In the genomic region with DNA sequence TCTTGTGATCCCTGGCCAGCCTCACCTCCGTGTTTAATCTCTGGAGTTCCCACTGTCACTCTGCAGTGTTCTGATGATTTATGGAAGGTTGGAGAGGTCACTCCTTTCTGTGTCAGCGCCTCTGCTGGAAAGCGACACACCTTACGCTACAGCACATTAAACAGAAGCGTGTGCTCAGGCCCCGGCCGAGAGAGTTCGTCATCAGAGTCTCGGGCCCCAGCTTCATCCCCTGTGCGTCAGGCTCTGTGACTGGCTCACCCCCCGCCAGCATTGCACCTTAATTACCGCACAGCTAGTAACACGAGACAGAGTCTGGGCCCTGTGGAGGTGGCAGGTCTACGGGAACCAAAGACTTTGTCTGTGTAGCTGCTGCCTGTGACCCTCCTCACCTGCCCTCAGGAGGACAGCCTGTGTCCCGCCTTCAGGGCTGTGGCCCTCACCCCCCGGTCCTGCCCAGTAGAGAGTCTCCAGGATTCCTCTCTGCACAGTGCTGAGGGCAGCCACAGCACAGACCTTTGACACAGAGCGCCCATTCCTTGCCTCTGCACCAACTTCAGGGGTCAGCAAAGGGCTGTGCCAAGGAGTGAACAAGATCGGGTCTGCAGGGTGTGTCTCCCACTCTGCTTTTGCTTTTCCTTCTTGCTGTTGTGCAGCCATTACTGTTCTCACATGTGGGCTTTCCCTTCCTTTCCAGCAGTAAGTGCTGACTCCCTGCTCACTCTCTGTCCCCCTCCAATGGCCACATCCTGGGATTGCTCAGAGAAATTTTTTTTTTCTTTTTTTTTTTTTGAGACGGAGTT, we compare ENCODE assay signal across 9 cellular contexts.
DNase-seq lines count a peak whose midpoint lies in the region; ATAC-seq, FAIRE-seq and TF ChIP-seq lines count a peak whose summit lies in the region.
"Had no signal": no experiment of that assay in that cellular context is flagged by ENCODE, and none has a peak within 500 bp of the region (broad histone marks: within the 10 kb centered on the region; RNA-seq: fewer than 3 reads in every experiment).

No MANE protein-coding gene starts in this region.

- WGBS in GM12878 (ENCODE audit: insufficient coverage, insufficient replicate concordance, low lambda C conversion rate, missing lambda C conversion rate): 94% methylated on average over 18 of the region's 19 CpGs

- H3K4me1 ChIP-seq in HCT116 (ENCODE audit: control insufficient read depth in 1 of 2, insufficient read depth in 2 of 2, low read length in 2 of 2) (peaks cover 0 to 7% of the 10 kb centered on the region in 2 experiments; a peak in 2 of 4 replicates), GM12878 (ENCODE audit: control insufficient read depth, insufficient read depth, low read length) (peaks cover 13% of the 10 kb centered on the region)

- H3K9ac ChIP-seq in HCT116 (ENCODE audit: low read length) (no peak overlapping the region), GM12878 (ENCODE audit: control insufficient read depth, insufficient read depth, low read length) (no peak overlapping the region)

- TF ChIP-seq RAD21 in HCT116 (IDR thresholded peaks at IDR 0.05; ENCODE audit: low read depth) (peak; percentile 72), GM12878 (IDR thresholded peaks at IDR 0.05; ENCODE audit: insufficient read depth, low read depth, low read length) (peak; percentile 70)

- H2AFZ ChIP-seq in HCT116 (ENCODE audit: low read depth, low read length, poor library complexity, severe bottlenecking): no peak overlapping the region
- H2AFZ ChIP-seq in GM12878 (ENCODE audit: control insufficient read depth, low read depth, low read length): no peak overlapping the region

- no peak overlapping the region for H3K4me2 ChIP-seq in HCT116 (ENCODE audit: low read length)
- no peak overlapping the region for H3K4me2 ChIP-seq in GM12878 (ENCODE audit: control insufficient read depth, insufficient read depth)

- CTCF ChIA-PET in HCT116 (lab: Charles Lee): no interaction called here
- CTCF ChIA-PET in GM12878 (lab: Yijun Ruan, JAX): interaction anchor here (0.7 to 0.8 kb wide), 2 partner anchors 174 to 369 kb away, joined by 3 read pairs; no protein-coding TSS in a partner anchor

- H3K79me2 ChIP-seq in HCT116 (ENCODE audit: insufficient read depth, low read length) (no peaks in the 10 kb centered on the region), GM12878 (ENCODE audit: control insufficient read depth, insufficient read depth, low read length) (no peaks in the 10 kb centered on the region)

- peak; percentile 42 to 51 (median 50); a peak in 4 of 6 replicates for TF ChIP-seq CTCF in HCT116 (IDR thresholded peaks at IDR 0.05 in 2 of 3, conservative IDR thresholded peaks at IDR 0.05 in 1 of 3; ENCODE audit: borderline replicate concordance in 1 of 3, insufficient read depth in 1 of 3, low read depth in 2 of 3, low read length in 2 of 3)
- peak; percentile 15 to 42 (median 41); a peak in 3 of 6 replicates for TF ChIP-seq CTCF in GM12878 (IDR thresholded peaks at IDR 0.05 in 2 of 3, conservative IDR thresholded peaks at IDR 0.05 in 1 of 3; ENCODE audit: control insufficient read depth in 2 of 3, extremely low read depth in 1 of 3, insufficient read depth in 1 of 3, low read depth in 3 of 3, low read length in 3 of 3)

- no peak for TF ChIP-seq EP300 in GM12878 (IDR thresholded peaks at IDR 0.05; ENCODE audit: borderline replicate concordance in 1 of 2, control insufficient read depth in 1 of 2, low read depth in 2 of 2, low read length in 2 of 2)

- H3K9me3 ChIP-seq in HCT116 (ENCODE audit: control insufficient read depth in 1 of 2, insufficient read depth in 1 of 2, low read depth in 1 of 2, low read length in 2 of 2) (no peaks in the 10 kb centered on the region), GM12878 (replicated peaks; ENCODE audit: control insufficient read depth, insufficient read depth, low read length) (no peaks in the 10 kb centered on the region)

- BruUV-seq in HCT116 (replicated peaks; lab: Mats Ljungman, UMichigan): no TSS peak
- no TSS peak for BruUV-seq in GM12878 (replicated peaks; lab: Mats Ljungman, UMichigan)

- intact Hi-C loops in HCT116 (cut with micrococcal nuclease) (loop anchor here (2.0 to 5.0 kb wide), 2 partner anchors 202 to 606 kb away; partner anchors contain the start of gene GALNT2), GM12878 (cut with micrococcal nuclease; ENCODE audit: unreplicated experiment) (no loop called here)

- RAD21 ChIA-PET in HCT116 (lab: Charles Lee; ENCODE audit: low non-redundant PET in 1 of 2, low total read pairs in 2 of 2, uncharacterized antibody in 2 of 2, unreplicated experiment in 2 of 2) (no interaction called here), GM12878 (lab: Charles Lee; ENCODE audit: unreplicated experiment) (no interaction called here)

- in situ Hi-C loops in GM12878 (cut with MboI): no loop called here

- H3K36me3 ChIP-seq in HCT116 (ENCODE audit: control insufficient read depth in 1 of 2, insufficient read depth in 2 of 2, low read length in 2 of 2) (no peaks in the 10 kb centered on the region; a peak in 1 of 4 replicates), GM12878 (ENCODE audit: control insufficient read depth in 2 of 2, insufficient read depth in 2 of 2, low read length in 1 of 2) (peaks cover 0 to 15% of the 10 kb centered on the region in 2 experiments; a peak in 2 of 4 replicates)

- SMC1A ChIA-PET in GM12878 (lab: Charles Lee; ENCODE audit: uncharacterized antibody, unreplicated experiment): interaction anchor here (0.7 kb wide), 1 partner anchor 696 kb away, joined by 3 read pairs; no protein-coding TSS in a partner anchor

- no peak for FAIRE-seq in GM12878 (lab: Jason Lieb, UNC)

- H3K27me3 ChIP-seq in HCT116 (ENCODE audit: insufficient read depth, low read length) (no peaks in the 10 kb centered on the region), GM12878 (replicated peaks in 1 of 2; ENCODE audit: control insufficient read depth in 2 of 2, insufficient read depth in 2 of 2, low read length in 1 of 2) (no peaks in the 10 kb centered on the region)

- peak; percentile 89 for ATAC-seq in HCT116
- peak; percentile 57 for ATAC-seq in GM12878
- ATAC-seq: naive thymus-derived CD8-positive, alpha-beta T cell had no signal

- H3K27ac ChIP-seq in HCT116 (ENCODE audit: low read depth, low read length) (no peak overlapping the region), GM12878 (ENCODE audit: control insufficient read depth, insufficient read depth) (no peak overlapping the region)

- H3K9me2 ChIP-seq in HCT116 (ENCODE audit: insufficient read depth): no peaks in the 10 kb centered on the region

- H4K20me1 ChIP-seq in HCT116 (ENCODE audit: insufficient read depth) (no peaks in the 10 kb centered on the region), GM12878 (ENCODE audit: control insufficient read depth, insufficient read depth) (no peaks in the 10 kb centered on the region)

- H3K4me3 ChIP-seq in HCT116 (replicated peaks in 1 of 2; ENCODE audit: low read depth in 1 of 2, low read length in 2 of 2): no peak overlapping the region
- H3K4me3 ChIP-seq in GM12878: no peak overlapping the region

- TF ChIP-seq POLR2A in HCT116 (IDR thresholded peaks at IDR 0.05; ENCODE audit: borderline replicate concordance, extremely low read depth, insufficient read depth, insufficient read length): no peak
- no peak for TF ChIP-seq POLR2A in GM12878 (IDR thresholded peaks at IDR 0.05; ENCODE audit: low read depth, low read length)

- POLR2A ChIA-PET in HCT116 (lab: Charles Lee): no interaction called here
- POLR2A ChIA-PET in GM12878 (lab: Charles Lee): no interaction called here

- peak; percentile 35 for DNase-seq in CD1c-positive myeloid dendritic cell (ENCODE audit: extremely low spot score)
- peak; percentile 6 for DNase-seq in HCT116 (ENCODE audit: low read depth, low spot score)
- peak; percentile 18 to 54 for DNase-seq in NCI-H524 (lab: John Stamatoyannopoulos, UW)
- no peak for DNase-seq in GM12878 (ENCODE audit: low read depth, low spot score)
- peak; percentile 76 for DNase-seq in iris pigment epithelial cell (ENCODE audit: low read depth)
- peak; percentile 78 for DNase-seq in superior temporal gyrus (ENCODE audit: extremely low spot score)
- no peak for DNase-seq in stimulated activated CD4-positive, alpha-beta T cell treated with anti-CD3 and anti-CD28 coated beads, Interleukin-12 subunit alpha, Interleukin-12 subunit beta, amount 100 ng/mL, for 4 hours
- no peak for DNase-seq in cerebellar nuclear complex (lab: John Stamatoyannopoulos, UW)

TF ChIP-seq in HCT116, 20 proteins besides CTCF, POLR2A, EP300 and RAD21:
- TF ChIP-seq EGR1 (IDR thresholded peaks at IDR 0.05; ENCODE audit: low read depth) (no peak), CEBPB (IDR thresholded peaks at IDR 0.05; ENCODE audit: low read depth) (no peak), ZNF274 (IDR thresholded peaks at IDR 0.05; ENCODE audit: low read depth, low read length) (no peak), SIN3A (IDR thresholded peaks at IDR 0.05; ENCODE audit: low read depth) (no peak), FOSL1 (IDR thresholded peaks at IDR 0.05; ENCODE audit: low read depth) (no peak), EZH2phosphoT487 (IDR thresholded peaks at IDR 0.05; ENCODE audit: borderline replicate concordance) (no peak), JUND (IDR thresholded peaks at IDR 0.05) (no peak), TCF7L2 (IDR thresholded peaks at IDR 0.05; ENCODE audit: borderline replicate concordance, extremely low read depth, insufficient read depth, insufficient read length) (no peak), SRF (IDR thresholded peaks at IDR 0.05; ENCODE audit: low read depth) (no peak), POLR2AphosphoS5 (IDR thresholded peaks at IDR 0.05; ENCODE audit: low read depth, low read length) (no peak)

TF ChIP-seq in GM12878, 131 proteins besides CTCF, POLR2A, EP300 and RAD21 (continues in another document):
- TF ChIP-seq TCF3 (IDR thresholded peaks at IDR 0.05; ENCODE audit: borderline replicate concordance, insufficient read depth, low read depth, low read length) (no peak), IRF3 (IDR thresholded peaks at IDR 0.05) (no peak), ZNF384 (IDR thresholded peaks at IDR 0.05; ENCODE audit: borderline replicate concordance, low read depth, low read length) (peak; percentile 56; the same call in 1 of the 2 replicates), SMC3 (IDR thresholded peaks at IDR 0.05; ENCODE audit: borderline replicate concordance, low read length) (peak; percentile 29; the same call in 1 of the 2 replicates)

Comparison
In these comparisons a context has a peak if more than half of its experiments do, and no peak if none do; other contexts are left out.
1. DNase-seq: peak in CD1c-positive myeloid dendritic cell (single experiment), HCT116 (single experiment), NCI-H524 (2 of 2), iris pigment epithelial cell (single experiment) and superior temporal gyrus (single experiment); none in GM12878 (single experiment), stimulated activated CD4-positive, alpha-beta T cell treated with anti-CD3 and anti-CD28 coated beads, Interleukin-12 subunit alpha, Interleukin-12 subunit beta, amount 100 ng/mL, for 4 hours (single experiment) and cerebellar nuclear complex (0 of 2).